2 cellular contexts compared by ENCODE assay signal in genomic region chr11:102791271-102792036, GRCh38.
TF ChIP-seq lines count a peak whose summit lies in the region.

No MANE protein-coding gene starts in this region.

TF ChIP-seq in endothelial cell of umbilical vein, 7 proteins besides CTCF, POLR2A, EP300 and RAD21:
- peak; percentile 23 for TF ChIP-seq FOS (IDR thresholded peaks at IDR 0.05; ENCODE audit: borderline replicate concordance, insufficient read depth, low read length)
- no peak for TF ChIP-seq JUN (IDR thresholded peaks at IDR 0.05; ENCODE audit: borderline replicate concordance, insufficient read depth, insufficient read length, low read depth)

TF ChIP-seq in HepG2, 621 proteins besides CTCF, POLR2A, EP300 and RAD21:
- TF ChIP-seq MYNN (CRISPR knock-in tag; IDR thresholded peaks at IDR 0.05; ENCODE audit: low read depth) (no peak), IKZF5 (CRISPR knock-in tag; IDR thresholded peaks at IDR 0.05) (no peak), LRRFIP1 (CRISPR knock-in tag; conservative IDR thresholded peaks at IDR 0.05) (no peak), GTF3A (CRISPR knock-in tag; conservative IDR thresholded peaks at IDR 0.05) (no peak), GATAD2A (CRISPR knock-in tag; IDR thresholded peaks at IDR 0.05) (no peak), KIAA2018 (CRISPR knock-in tag; IDR thresholded peaks at IDR 0.05; ENCODE audit: borderline replicate concordance) (no peak)
